Comparison of ENCODE assay signal across 8 cellular contexts in genomic region chr16:89972244-89973234, GRCh38. TPM values are rescaled to one million over a fixed set of nuclear protein-coding genes. Genes with fewer than 3 reads are reported as not detected.
DNase-seq lines count a peak whose midpoint lies in the region; ATAC-seq and TF ChIP-seq lines count a peak whose summit lies in the region.

No MANE protein-coding gene starts in this region.

- H3K36me3 ChIP-seq in BE2C: peaks cover 13% of the 10 kb centered on the region
- H3K36me3 ChIP-seq in right lobe of liver: no peaks in the 10 kb centered on the region

- DNase-seq in BE2C: peak; percentile 95
- peak; percentile 89 for DNase-seq in NCI-H69 (lab: John Stamatoyannopoulos, UW)
- peak; percentile 88 for DNase-seq in activated CD4-positive, alpha-beta T cell treated with anti-CD3 and anti-CD28 coated beads, Interleukin-2, amount 50 U/mL, for 1 hour
- peak; percentile 95 for DNase-seq in dermis blood vessel endothelial cell
- peak; percentile 94 to 96 (median 95) for DNase-seq in right lobe of liver
- peak; percentile 90 for DNase-seq in stimulated activated CD4-positive, alpha-beta T cell treated with anti-CD3 and anti-CD28 coated beads, Interleukin-4, amount 100 ng/mL, for 1 hour

- ATAC-seq in HG03354 (IDR thresholded peaks at IDR 0.05; ENCODE audit: poor library complexity, severe bottlenecking, unreplicated experiment) (peak; percentile 88), right lobe of liver (peak; percentile 84 to 93 (median 89))

- TF ChIP-seq CTCF in BE2C (IDR thresholded peaks at IDR 0.05; ENCODE audit: low read depth, low read length) (no peak), right lobe of liver (IDR thresholded peaks at IDR 0.05) (no peak)

- H3K9me3 ChIP-seq in BE2C: peaks cover 4% of the 10 kb centered on the region; the same call in 1 of the 2 replicates
- no peaks in the 10 kb centered on the region for H3K9me3 ChIP-seq in right lobe of liver

- no peaks in the 10 kb centered on the region for H3K27me3 ChIP-seq in BE2C
- no peaks in the 10 kb centered on the region for H3K27me3 ChIP-seq in right lobe of liver

- H3K27ac ChIP-seq in right lobe of liver: peak overlapping the region; percentile 87 to 93 (median 93)

- peak overlapping the region; percentile 99 for H3K4me3 ChIP-seq in BE2C (ENCODE audit: low read depth, low read length)
- H3K4me3 ChIP-seq in right lobe of liver: peak overlapping the region; percentile 100

- WGBS in right lobe of liver (ENCODE audit: insufficient coverage, low coverage, low lambda C conversion rate, missing lambda C conversion rate): 0% methylated on average over 15 of the region's 104 CpGs

- peak; percentile 96 for TF ChIP-seq POLR2A in GM19099 (IDR thresholded peaks at IDR 0.05; ENCODE audit: extremely low read depth, insufficient read length, low read depth)
- peak; percentile 88 for TF ChIP-seq POLR2A in right lobe of liver (IDR thresholded peaks at IDR 0.05)

- intact Hi-C loops in right lobe of liver (cut with DNase I): no loop called here

- H3K4me1 ChIP-seq in BE2C: no peaks in the 10 kb centered on the region
- peaks cover 0 to 27% (median 6%) of the 10 kb centered on the region in 4 donors for H3K4me1 ChIP-seq in right lobe of liver

RNA-seq across cellular contexts. Expression of gene DEF8, which starts 24.0 kb away (rescaled TPM):
- 249 TPM for polyA plus RNA-seq in BE2C (2012; ENCODE audit: insufficient read depth, insufficient read length, low read depth)
- 120 and 125 TPM in 2 replicates for total RNA-seq in dermis blood vessel endothelial cell
- total RNA-seq in right lobe of liver: 10 to 100 TPM; 16.7 to 44.1 (median 20.7) TPM

RNA-seq across cellular contexts. Expression of gene DBNDD1, which starts 46.7 kb away (rescaled TPM):
- polyA plus RNA-seq in BE2C (2012; ENCODE audit: insufficient read depth, insufficient read length, low read depth): 54.3 TPM
- total RNA-seq in dermis blood vessel endothelial cell (10.4 and 29.8 TPM in 2 replicates), right lobe of liver (10 to 100 TPM in 3 of 6 experiments, 1 to 10 TPM in 3; 2.6 to 17.5 (median 7.6) TPM)

RNA-seq across cellular contexts. Expression of gene TUBB3, which starts 49.4 kb away (rescaled TPM):
- polyA plus RNA-seq in BE2C (2012; ENCODE audit: insufficient read depth, insufficient read length, low read depth): 710 TPM
- total RNA-seq in dermis blood vessel endothelial cell (102 and 167 TPM in 2 replicates), right lobe of liver (under 1 TPM in 4 of 6 experiments, not detected in 2; 0.13 to 0.86 (median 0.36) TPM)

RNA-seq across cellular contexts. Expression of gene MC1R, which starts 53.9 kb away (rescaled TPM):
- 35.3 TPM for polyA plus RNA-seq in BE2C (2012; ENCODE audit: insufficient read depth, insufficient read length, low read depth)
- total RNA-seq in dermis blood vessel endothelial cell (2.3 and 2.6 TPM in 2 replicates), right lobe of liver (1 to 10 TPM in 2 of 6 experiments, under 1 TPM in 4; 0.31 to 1.6 (median 0.77) TPM)

Comparison
In these comparisons a context has a peak if more than half of its experiments do, and no peak if none do; other contexts are left out.
1. Peak in every context shown above with its lines: DNase-seq, ATAC-seq, H3K4me3 ChIP-seq and H3K27ac ChIP-seq.
2. RNA of gene TUBB3, which starts 49.4 kb away (total RNA-seq): 102 to 167 TPM in dermis blood vessel endothelial cell; 0.13 to 0.86 TPM in right lobe of liver; every median in the first group is over 10 times any median in the second.